In genomic region chr14:30623412-30624131, GRCh38 we compare ENCODE assay signal across 2 cellular contexts.
TF ChIP-seq lines count a peak whose summit lies in the region.

No MANE protein-coding gene starts in this region.

TF ChIP-seq in SK-N-SH, 30 proteins besides CTCF, POLR2A, EP300 and RAD21 (continued from another document):
- TF ChIP-seq USF2 (IDR thresholded peaks at IDR 0.05; ENCODE audit: borderline replicate concordance, low read depth, low read length) (no peak), RCOR1 (IDR thresholded peaks at IDR 0.05; ENCODE audit: low read length) (no peak), PBX3 (IDR thresholded peaks at IDR 0.05) (no peak), POLR2AphosphoS5 (IDR thresholded peaks at IDR 0.05; ENCODE audit: low read depth, low read length) (no peak), TCF12 (IDR thresholded peaks at IDR 0.05) (no peak), MXI1 (IDR thresholded peaks at IDR 0.05; ENCODE audit: low read depth, low read length) (no peak), CHD2 (IDR thresholded peaks at IDR 0.05; ENCODE audit: low read length, partially characterized antibody) (no peak), FOXJ3 (CRISPR knock-in tag; IDR thresholded peaks at IDR 0.05) (no peak), RFX5 (IDR thresholded peaks at IDR 0.05; ENCODE audit: low read length) (no peak), REST (IDR thresholded peaks at IDR 0.05; ENCODE audit: low read depth, low read length) (no peak)

TF ChIP-seq in SK-N-SH treated with all-trans-retinoic acid at 6 μM for 48 hours, 23 proteins besides CTCF, POLR2A, EP300 and RAD21 (continued from another document):
- no peak for TF ChIP-seq TSHZ2 (CRISPR knock-in tag; IDR thresholded peaks at IDR 0.05)
- TF ChIP-seq ZNF565 (CRISPR knock-in tag; conservative IDR thresholded peaks at IDR 0.05; ENCODE audit: low read depth) = no peak
- TF ChIP-seq GLIS3 (CRISPR knock-in tag; IDR thresholded peaks at IDR 0.05) = no peak
- TF ChIP-seq ZFP30 (CRISPR knock-in tag; IDR thresholded peaks at IDR 0.05) = no peak
